ENCODE assay signal across 19 cellular contexts in genomic region chr2:235618039-235618438, GRCh38.
DNase-seq lines count a peak whose midpoint lies in the region; ATAC-seq and TF ChIP-seq lines count a peak whose summit lies in the region.
"Had no signal": no experiment of that assay in that cellular context is flagged by ENCODE, and none has a peak within 500 bp of the region (broad histone marks: within the 10 kb centered on the region; RNA-seq: fewer than 3 reads in every experiment).

No MANE protein-coding gene starts in this region.

- TF ChIP-seq CTCF in AG04450 (IDR thresholded peaks at IDR 0.05; ENCODE audit: low read depth, low read length) (no peak), chondrocyte (IDR thresholded peaks at IDR 0.05) (no peak), PC-9 (conservative IDR thresholded peaks at IDR 0.05) (no peak)

- peak overlapping the region; percentile 96 for H3K27ac Mint-ChIP-seq in chondrocyte (ENCODE audit: unreplicated experiment)
- H3K27ac Mint-ChIP-seq: naive thymus-derived CD8-positive, alpha-beta T cell; stimulated activated effector memory CD8-positive, alpha-beta T cell treated with anti-CD3 and anti-CD28 coated beads, Interleukin-12 subunit alpha, Interleukin-12 subunit beta, amount 100 ng/mL, for 72 hours; WTC11 had no signal

- H3F3A ChIP-seq in PC-9 (ENCODE audit: insufficient read depth, low read depth) = no peaks in the 10 kb centered on the region

- H3K4ac ChIP-seq in neuronal stem cell (ENCODE audit: low read length) = no peak overlapping the region

- H3K27me3 ChIP-seq in AG04450 (ENCODE audit: control insufficient read depth, insufficient read depth, low read length) = peaks cover 5% of the 10 kb centered on the region
- no peaks in the 10 kb centered on the region for H3K27me3 ChIP-seq in neuronal stem cell (ENCODE audit: control insufficient read depth in 3 of 3, insufficient read depth in 3 of 3, low read depth in 1 of 3, low read length in 3 of 3)
- no peaks in the 10 kb centered on the region for H3K27me3 ChIP-seq in H7 (ENCODE audit: control insufficient read depth, insufficient read depth, low read length)
- H3K27me3 ChIP-seq in PC-9 (ENCODE audit: insufficient read depth, low read depth) = no peaks in the 10 kb centered on the region
- H3K27me3 ChIP-seq: BE2C, left lung had no signal

- no peak overlapping the region for H4K8ac ChIP-seq in neuronal stem cell (ENCODE audit: low read depth, low read length)

- H2AK5ac ChIP-seq in neuronal stem cell (ENCODE audit: low read depth, low read length) = no peak overlapping the region

- peak overlapping the region; percentile 77 for H3K27ac ChIP-seq in AG04450 (ENCODE audit: low read depth, low read length)
- H3K27ac ChIP-seq in neuronal stem cell (replicated peaks; ENCODE audit: low read length) = no peak overlapping the region
- no peak overlapping the region for H3K27ac ChIP-seq in PC-9
- H3K27ac ChIP-seq: left lung had no signal

- peak overlapping the region; percentile 18 for H3K23ac ChIP-seq in neuronal stem cell (ENCODE audit: low read depth, low read length, poor library complexity)

- POLR2A ChIA-PET in AG04450 (lab: Yijun Ruan, JAX) (interaction anchor here (0.6 to 1.2 kb wide), 5 partner anchors 8 to 380 kb away, joined by 3 to 4 read pairs (median 3); no protein-coding TSS in a partner anchor), PC-9 (lab: Charles Lee; ENCODE audit: unreplicated experiment) (interaction anchor here (0.6 kb wide), 1 partner anchor 23 kb away, joined by 3 read pairs; no protein-coding TSS in a partner anchor)

- peaks cover 95% of the 10 kb centered on the region for H3K79me2 ChIP-seq in PC-9 (ENCODE audit: low read depth)

- BruUV-seq in PC-9 (replicated peaks; lab: Mats Ljungman, UMichigan) = no TSS peak

- H3K4me3 ChIP-seq in AG04450 (ENCODE audit: low read depth, low read length) (no peak overlapping the region), neuronal stem cell (ENCODE audit: low read length in 2 of 2) (no peak overlapping the region), H7 (ENCODE audit: insufficient read depth, low read depth, low read length) (no peak overlapping the region), PC-9 (no peak overlapping the region)
- H3K4me3 ChIP-seq: left lung had no signal

- no peaks in the 10 kb centered on the region for H3K9me3 Mint-ChIP-seq in chondrocyte (ENCODE audit: low read depth)
- H3K9me3 Mint-ChIP-seq: central memory CD8-positive, alpha-beta T cell; naive thymus-derived CD8-positive, alpha-beta T cell; stimulated activated effector memory CD8-positive, alpha-beta T cell treated with anti-CD3 and anti-CD28 coated beads, Interleukin-12 subunit alpha, Interleukin-12 subunit beta, amount 100 ng/mL, for 72 hours had no signal

- H3K27me3 Mint-ChIP-seq in chondrocyte (ENCODE audit: low read depth) = no peaks in the 10 kb centered on the region
- H3K27me3 Mint-ChIP-seq: central memory CD8-positive, alpha-beta T cell had no signal

- H3K36me3 Mint-ChIP-seq in chondrocyte (ENCODE audit: low read depth) = no peaks in the 10 kb centered on the region
- H3K36me3 Mint-ChIP-seq: naive thymus-derived CD8-positive, alpha-beta T cell; stimulated activated effector memory CD8-positive, alpha-beta T cell treated with anti-CD3 and anti-CD28 coated beads, Interleukin-12 subunit alpha, Interleukin-12 subunit beta, amount 100 ng/mL, for 72 hours had no signal

- WGBS in neuronal stem cell (ENCODE audit: extremely low coverage in 2 of 2, insufficient read length in 2 of 2, insufficient replicate concordance in 1 of 2), 2 donors = no CpG with 5 or more reads among the region's 7 CpGs

- H4K20me1 ChIP-seq in PC-9 (ENCODE audit: insufficient read depth) = peaks cover 75% of the 10 kb centered on the region

- no peaks in the 10 kb centered on the region for H3K9me2 ChIP-seq in PC-9 (ENCODE audit: insufficient read depth)

- DNase-seq in AG04450 (ENCODE audit: low read depth, low spot score) (peak; percentile 58), HT1080 (ENCODE audit: low read depth) (peak; percentile 34), chondrocyte (ENCODE audit: low spot score) (no peak), neuronal stem cell (ENCODE audit: low spot score) (no peak), H7 (no peak), NCI-H526 treated with DMSO at 0.1 percent for 48 hours (lab: John Stamatoyannopoulos, UW) (no peak), PC-9 (no peak)
- DNase-seq: activated gamma-delta T cell treated with Interleukin-2 at 50 U/mL for 16 hours; BE2C; DMS53; left lung; naive thymus-derived CD8-positive, alpha-beta T cell; NCI-H1694 treated with DMSO at 0.1 percent for 48 hours; NCI-H510A treated with DMSO at 0.1 percent for 48 hours; retina had no signal

- no peak overlapping the region for H2BK5ac ChIP-seq in neuronal stem cell (ENCODE audit: low read length)

- H4K91ac ChIP-seq in neuronal stem cell (ENCODE audit: low read depth, low read length, poor library complexity) = no peak overlapping the region

- H3K36me3 ChIP-seq in neuronal stem cell (replicated peaks in 1 of 2; ENCODE audit: control insufficient read depth in 2 of 2, insufficient read depth in 2 of 2, low read length in 2 of 2) (no peaks in the 10 kb centered on the region), H7 (replicated peaks; ENCODE audit: control insufficient read depth, insufficient read depth, low read length) (no peaks in the 10 kb centered on the region; the same call in 1 of the 2 replicates), PC-9 (ENCODE audit: low read depth) (no peaks in the 10 kb centered on the region)
- H3K36me3 ChIP-seq: BE2C, left lung had no signal

- no peak overlapping the region for H2BK15ac ChIP-seq in neuronal stem cell (ENCODE audit: low read length)

- CTCF ChIA-PET in AG04450 (lab: Charles Lee) = interaction anchor here (0.9 to 4.3 kb wide), 4 partner anchors 21 to 501 kb away, joined by 3 to 18 read pairs (median 10); no protein-coding TSS in a partner anchor
- CTCF ChIA-PET in PC-9 (lab: Charles Lee) = no interaction called here

- no peak overlapping the region for H2AFZ ChIP-seq in neuronal stem cell (ENCODE audit: low read length)
- no peak overlapping the region for H2AFZ ChIP-seq in PC-9

- peaks cover 4 to 14% of the 10 kb centered on the region in 2 donors for H3K4me1 ChIP-seq in neuronal stem cell (ENCODE audit: control insufficient read depth in 2 of 2, insufficient read depth in 1 of 2, low read depth in 1 of 2, low read length in 2 of 2)
- peaks cover 14% of the 10 kb centered on the region for H3K4me1 ChIP-seq in PC-9 (replicated peaks; ENCODE audit: insufficient read depth)

- no peak overlapping the region for H2BK12ac ChIP-seq in neuronal stem cell (ENCODE audit: low read length)

- H3K18ac ChIP-seq in neuronal stem cell (ENCODE audit: low read length) = no peak overlapping the region

- H3K4me2 ChIP-seq in neuronal stem cell (ENCODE audit: insufficient read depth, low read length, poor library complexity, severe bottlenecking) (no peak overlapping the region), PC-9 (no peak overlapping the region)

- H3K4me1 Mint-ChIP-seq in chondrocyte (ENCODE audit: low read depth) = peaks cover 75% of the 10 kb centered on the region

- no peak overlapping the region for H2BK120ac ChIP-seq in neuronal stem cell (ENCODE audit: low read depth, low read length)

- H3K9me3 ChIP-seq in AG04450 (ENCODE audit: control insufficient read depth, insufficient read depth, low read length) (no peaks in the 10 kb centered on the region), neuronal stem cell (replicated peaks in 1 of 2; ENCODE audit: control insufficient read depth in 2 of 2, insufficient read depth in 1 of 2, low read depth in 1 of 2, low read length in 2 of 2) (no peaks in the 10 kb centered on the region), PC-9 (ENCODE audit: insufficient read depth, low read depth) (no peaks in the 10 kb centered on the region)
- H3K9me3 ChIP-seq: BE2C, left lung had no signal

- no peak overlapping the region for H3K9ac ChIP-seq in neuronal stem cell (ENCODE audit: low read depth, low read length, poor library complexity)

- no peak for ATAC-seq in HG02938 (IDR thresholded peaks at IDR 0.05; ENCODE audit: unreplicated experiment)
- ATAC-seq: left lung; naive thymus-derived CD8-positive, alpha-beta T cell; stimulated activated effector memory CD8-positive, alpha-beta T cell treated with anti-CD3 and anti-CD28 coated beads, Interleukin-12 subunit alpha, Interleukin-12 subunit beta, amount 100 ng/mL, for 72 hours; WTC11 had no signal

- H3K14ac ChIP-seq in neuronal stem cell (ENCODE audit: low read length) = no peak overlapping the region

- peak overlapping the region; percentile 7 for H3K4me3 Mint-ChIP-seq in chondrocyte (ENCODE audit: unreplicated experiment)
- H3K4me3 Mint-ChIP-seq: central memory CD8-positive, alpha-beta T cell; naive thymus-derived CD8-positive, alpha-beta T cell; stimulated activated effector memory CD8-positive, alpha-beta T cell treated with anti-CD3 and anti-CD28 coated beads, Interleukin-12 subunit alpha, Interleukin-12 subunit beta, amount 100 ng/mL, for 72 hours; WTC11 had no signal

- no peaks in the 10 kb centered on the region for H3K79me1 ChIP-seq in neuronal stem cell (ENCODE audit: low read depth, low read length)

- intact Hi-C loops in PC-9 (cut with micrococcal nuclease; ENCODE audit: unreplicated experiment) = no loop called here

Comparison
In these comparisons a context has a peak if more than half of its experiments do, and no peak if none do; other contexts are left out.
1. DNase-seq: peak in AG04450 (single experiment) and HT1080 (single experiment); none in chondrocyte (single experiment), neuronal stem cell (single experiment), H7 (single experiment), NCI-H526 treated with DMSO at 0.1 percent for 48 hours (single experiment) and PC-9 (0 of 2).